ENCODE assay signal across 1 cellular context in the genomic region with DNA sequence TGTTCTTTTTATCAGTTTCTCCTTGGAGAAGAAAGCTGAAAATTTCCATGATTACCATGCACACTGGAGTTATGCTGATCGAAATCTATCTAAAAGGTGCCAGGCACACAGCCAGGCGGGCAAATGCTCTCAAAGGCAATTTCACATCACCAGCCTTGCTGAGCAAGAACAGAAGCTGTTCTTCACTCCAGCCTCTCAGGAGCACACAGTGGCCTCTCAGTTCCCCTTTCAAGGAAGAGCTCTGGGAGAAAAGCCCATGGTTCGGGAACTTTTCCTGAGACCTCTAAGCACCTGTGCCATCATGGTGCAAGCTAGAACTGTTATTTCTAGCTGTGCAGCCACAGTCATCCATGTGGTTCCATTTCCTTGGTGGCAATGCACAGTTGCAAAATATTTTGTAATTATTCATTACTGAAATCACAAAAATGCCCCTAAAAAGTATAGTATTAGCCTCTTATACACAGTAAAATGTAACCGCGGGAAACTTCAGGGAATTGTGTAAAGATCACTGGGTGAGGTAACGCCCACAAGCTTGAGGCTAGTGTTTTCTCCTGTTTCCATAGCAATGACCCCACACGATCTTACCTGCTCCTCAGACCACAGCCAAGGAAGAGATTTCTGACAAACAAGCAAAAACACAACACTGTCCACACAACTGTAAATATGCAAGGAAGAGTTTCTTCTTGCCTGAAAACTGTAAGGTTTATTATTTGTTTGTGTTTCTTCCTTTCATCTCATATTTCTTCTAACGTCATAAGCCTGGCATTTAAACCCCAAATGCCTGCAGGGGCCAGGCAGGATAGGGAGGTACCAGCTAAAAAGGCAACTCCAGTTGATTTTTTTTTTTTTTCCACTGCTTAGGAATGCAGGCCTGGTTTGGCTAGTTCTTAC.
TF ChIP-seq lines count a peak whose summit lies in the region.

No MANE protein-coding gene starts in this region.

TF ChIP-seq in SK-N-SH, 30 proteins besides CTCF, POLR2A, EP300 and RAD21:
- TF ChIP-seq EZH2phosphoT487 (IDR thresholded peaks at IDR 0.05; ENCODE audit: borderline replicate concordance, low read depth) (no peak), SMC3 (IDR thresholded peaks at IDR 0.05; ENCODE audit: low read depth, low read length) (no peak), SIN3A (IDR thresholded peaks at IDR 0.05; ENCODE audit: borderline replicate concordance, low read depth, low read length) (no peak), NFIC (IDR thresholded peaks at IDR 0.05; ENCODE audit: borderline replicate concordance) (no peak), FOXM1 (IDR thresholded peaks at IDR 0.05; ENCODE audit: low read depth) (no peak), TAF1 (IDR thresholded peaks at IDR 0.05; ENCODE audit: borderline replicate concordance, low read depth, low read length) (no peak), NRF1 (IDR thresholded peaks at IDR 0.05; ENCODE audit: low read depth, low read length) (no peak), MXI1 (IDR thresholded peaks at IDR 0.05; ENCODE audit: low read depth, low read length) (no peak), TEAD4 (IDR thresholded peaks at IDR 0.05; ENCODE audit: borderline replicate concordance, insufficient read depth) (no peak), POLR2AphosphoS5 (IDR thresholded peaks at IDR 0.05; ENCODE audit: low read depth, low read length) (no peak), MEF2A (IDR thresholded peaks at IDR 0.05; ENCODE audit: borderline replicate concordance, low read depth) (no peak), GATA2 (CRISPR knock-in tag; IDR thresholded peaks at IDR 0.05) (peak; percentile 92), ELF1 (IDR thresholded peaks at IDR 0.05) (no peak), TCF12 (IDR thresholded peaks at IDR 0.05) (peak; percentile 44; the same call in 1 of the 2 replicates), RFX5 (IDR thresholded peaks at IDR 0.05; ENCODE audit: low read length) (no peak), RXRA (IDR thresholded peaks at IDR 0.05; ENCODE audit: borderline replicate concordance, low read depth) (no peak), RCOR1 (IDR thresholded peaks at IDR 0.05; ENCODE audit: low read length) (peak; percentile 97), YY1 (IDR thresholded peaks at IDR 0.05; ENCODE audit: low read depth) (no peak), FOXJ3 (CRISPR knock-in tag; IDR thresholded peaks at IDR 0.05) (peak; percentile 79), FOSL2 (IDR thresholded peaks at IDR 0.05; ENCODE audit: borderline replicate concordance, low read depth) (no peak), CHD2 (IDR thresholded peaks at IDR 0.05; ENCODE audit: low read length, partially characterized antibody) (peak; percentile 81), JUND (IDR thresholded peaks at IDR 0.05) (no peak), GABPA (IDR thresholded peaks at IDR 0.05; ENCODE audit: low read depth) (no peak)
- TF ChIP-seq, protein P1, sequence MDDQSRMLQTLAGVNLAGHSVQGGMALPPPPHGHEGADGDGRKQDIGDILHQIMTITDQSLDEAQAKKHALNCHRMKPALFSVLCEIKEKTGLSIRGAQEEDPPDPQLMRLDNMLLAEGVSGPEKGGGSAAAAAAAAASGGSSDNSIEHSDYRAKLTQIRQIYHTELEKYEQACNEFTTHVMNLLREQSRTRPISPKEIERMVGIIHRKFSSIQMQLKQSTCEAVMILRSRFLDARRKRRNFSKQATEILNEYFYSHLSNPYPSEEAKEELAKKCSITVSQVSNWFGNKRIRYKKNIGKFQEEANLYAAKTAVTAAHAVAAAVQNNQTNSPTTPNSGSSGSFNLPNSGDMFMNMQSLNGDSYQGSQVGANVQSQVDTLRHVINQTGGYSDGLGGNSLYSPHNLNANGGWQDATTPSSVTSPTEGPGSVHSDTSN (IDR thresholded peaks at IDR 0.05), result no peak
- TF ChIP-seq, protein P2, sequence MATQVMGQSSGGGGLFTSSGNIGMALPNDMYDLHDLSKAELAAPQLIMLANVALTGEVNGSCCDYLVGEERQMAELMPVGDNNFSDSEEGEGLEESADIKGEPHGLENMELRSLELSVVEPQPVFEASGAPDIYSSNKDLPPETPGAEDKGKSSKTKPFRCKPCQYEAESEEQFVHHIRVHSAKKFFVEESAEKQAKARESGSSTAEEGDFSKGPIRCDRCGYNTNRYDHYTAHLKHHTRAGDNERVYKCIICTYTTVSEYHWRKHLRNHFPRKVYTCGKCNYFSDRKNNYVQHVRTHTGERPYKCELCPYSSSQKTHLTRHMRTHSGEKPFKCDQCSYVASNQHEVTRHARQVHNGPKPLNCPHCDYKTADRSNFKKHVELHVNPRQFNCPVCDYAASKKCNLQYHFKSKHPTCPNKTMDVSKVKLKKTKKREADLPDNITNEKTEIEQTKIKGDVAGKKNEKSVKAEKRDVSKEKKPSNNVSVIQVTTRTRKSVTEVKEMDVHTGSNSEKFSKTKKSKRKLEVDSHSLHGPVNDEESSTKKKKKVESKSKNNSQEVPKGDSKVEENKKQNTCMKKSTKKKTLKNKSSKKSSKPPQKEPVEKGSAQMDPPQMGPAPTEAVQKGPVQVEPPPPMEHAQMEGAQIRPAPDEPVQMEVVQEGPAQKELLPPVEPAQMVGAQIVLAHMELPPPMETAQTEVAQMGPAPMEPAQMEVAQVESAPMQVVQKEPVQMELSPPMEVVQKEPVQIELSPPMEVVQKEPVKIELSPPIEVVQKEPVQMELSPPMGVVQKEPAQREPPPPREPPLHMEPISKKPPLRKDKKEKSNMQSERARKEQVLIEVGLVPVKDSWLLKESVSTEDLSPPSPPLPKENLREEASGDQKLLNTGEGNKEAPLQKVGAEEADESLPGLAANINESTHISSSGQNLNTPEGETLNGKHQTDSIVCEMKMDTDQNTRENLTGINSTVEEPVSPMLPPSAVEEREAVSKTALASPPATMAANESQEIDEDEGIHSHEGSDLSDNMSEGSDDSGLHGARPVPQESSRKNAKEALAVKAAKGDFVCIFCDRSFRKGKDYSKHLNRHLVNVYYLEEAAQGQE (IDR thresholded peaks at IDR 0.05; ENCODE audit: low read depth, low read length), result no peak
- TF ChIP-seq, protein P3, sequence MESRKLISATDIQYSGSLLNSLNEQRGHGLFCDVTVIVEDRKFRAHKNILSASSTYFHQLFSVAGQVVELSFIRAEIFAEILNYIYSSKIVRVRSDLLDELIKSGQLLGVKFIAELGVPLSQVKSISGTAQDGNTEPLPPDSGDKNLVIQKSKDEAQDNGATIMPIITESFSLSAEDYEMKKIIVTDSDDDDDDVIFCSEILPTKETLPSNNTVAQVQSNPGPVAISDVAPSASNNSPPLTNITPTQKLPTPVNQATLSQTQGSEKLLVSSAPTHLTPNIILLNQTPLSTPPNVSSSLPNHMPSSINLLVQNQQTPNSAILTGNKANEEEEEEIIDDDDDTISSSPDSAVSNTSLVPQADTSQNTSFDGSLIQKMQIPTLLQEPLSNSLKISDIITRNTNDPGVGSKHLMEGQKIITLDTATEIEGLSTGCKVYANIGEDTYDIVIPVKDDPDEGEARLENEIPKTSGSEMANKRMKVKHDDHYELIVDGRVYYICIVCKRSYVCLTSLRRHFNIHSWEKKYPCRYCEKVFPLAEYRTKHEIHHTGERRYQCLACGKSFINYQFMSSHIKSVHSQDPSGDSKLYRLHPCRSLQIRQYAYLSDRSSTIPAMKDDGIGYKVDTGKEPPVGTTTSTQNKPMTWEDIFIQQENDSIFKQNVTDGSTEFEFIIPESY (IDR thresholded peaks at IDR 0.05; ENCODE audit: borderline replicate concordance, low read depth), result no peak
- TF ChIP-seq, protein P4, sequence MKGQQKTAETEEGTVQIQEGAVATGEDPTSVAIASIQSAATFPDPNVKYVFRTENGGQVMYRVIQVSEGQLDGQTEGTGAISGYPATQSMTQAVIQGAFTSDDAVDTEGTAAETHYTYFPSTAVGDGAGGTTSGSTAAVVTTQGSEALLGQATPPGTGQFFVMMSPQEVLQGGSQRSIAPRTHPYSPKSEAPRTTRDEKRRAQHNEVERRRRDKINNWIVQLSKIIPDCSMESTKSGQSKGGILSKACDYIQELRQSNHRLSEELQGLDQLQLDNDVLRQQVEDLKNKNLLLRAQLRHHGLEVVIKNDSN (IDR thresholded peaks at IDR 0.05; ENCODE audit: borderline replicate concordance, low read depth), result no peak
- TF ChIP-seq, protein P5, sequence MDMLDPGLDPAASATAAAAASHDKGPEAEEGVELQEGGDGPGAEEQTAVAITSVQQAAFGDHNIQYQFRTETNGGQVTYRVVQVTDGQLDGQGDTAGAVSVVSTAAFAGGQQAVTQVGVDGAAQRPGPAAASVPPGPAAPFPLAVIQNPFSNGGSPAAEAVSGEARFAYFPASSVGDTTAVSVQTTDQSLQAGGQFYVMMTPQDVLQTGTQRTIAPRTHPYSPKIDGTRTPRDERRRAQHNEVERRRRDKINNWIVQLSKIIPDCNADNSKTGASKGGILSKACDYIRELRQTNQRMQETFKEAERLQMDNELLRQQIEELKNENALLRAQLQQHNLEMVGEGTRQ (IDR thresholded peaks at IDR 0.05; ENCODE audit: borderline replicate concordance, low read depth, low read length), result no peak
- TF ChIP-seq, protein P6, sequence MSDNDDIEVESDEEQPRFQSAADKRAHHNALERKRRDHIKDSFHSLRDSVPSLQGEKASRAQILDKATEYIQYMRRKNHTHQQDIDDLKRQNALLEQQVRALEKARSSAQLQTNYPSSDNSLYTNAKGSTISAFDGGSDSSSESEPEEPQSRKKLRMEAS (IDR thresholded peaks at IDR 0.05; ENCODE audit: low read depth), result no peak
- TF ChIP-seq, protein P7, sequence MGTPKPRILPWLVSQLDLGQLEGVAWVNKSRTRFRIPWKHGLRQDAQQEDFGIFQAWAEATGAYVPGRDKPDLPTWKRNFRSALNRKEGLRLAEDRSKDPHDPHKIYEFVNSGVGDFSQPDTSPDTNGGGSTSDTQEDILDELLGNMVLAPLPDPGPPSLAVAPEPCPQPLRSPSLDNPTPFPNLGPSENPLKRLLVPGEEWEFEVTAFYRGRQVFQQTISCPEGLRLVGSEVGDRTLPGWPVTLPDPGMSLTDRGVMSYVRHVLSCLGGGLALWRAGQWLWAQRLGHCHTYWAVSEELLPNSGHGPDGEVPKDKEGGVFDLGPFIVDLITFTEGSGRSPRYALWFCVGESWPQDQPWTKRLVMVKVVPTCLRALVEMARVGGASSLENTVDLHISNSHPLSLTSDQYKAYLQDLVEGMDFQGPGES (IDR thresholded peaks at IDR 0.05; ENCODE audit: low read depth, low read length), result no peak
TF ChIP-seq in SK-N-SH: peak in this region for 5.
